In the genomic region with DNA sequence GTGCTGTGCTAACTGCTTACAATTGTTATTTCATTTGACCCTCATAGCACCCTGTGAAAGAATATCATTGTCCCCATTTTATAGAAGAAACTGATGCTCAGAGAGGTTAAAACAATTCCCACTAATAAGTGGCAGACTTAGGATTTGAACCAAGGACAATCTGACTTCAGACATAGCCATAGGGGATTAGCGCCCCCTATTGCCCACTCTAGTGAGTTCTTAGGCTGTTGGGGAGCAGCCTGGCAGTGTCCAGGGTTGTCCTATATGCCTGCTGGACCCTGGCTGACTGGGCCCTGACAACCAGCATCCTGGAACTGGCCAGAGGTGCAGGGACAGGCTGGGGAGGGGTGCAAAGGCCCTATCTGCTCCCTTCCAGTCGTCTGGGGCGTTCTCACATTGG, we compare ENCODE assay signal across 10 cellular contexts. TPM values are rescaled to one million over a fixed set of nuclear protein-coding genes. Genes with fewer than 3 reads are reported as not detected.
DNase-seq lines count a peak whose midpoint lies in the region; ATAC-seq and TF ChIP-seq lines count a peak whose summit lies in the region.
"Had no signal": no experiment of that assay in that cellular context is flagged by ENCODE, and none has a peak within 500 bp of the region (broad histone marks: within the 10 kb centered on the region; RNA-seq: fewer than 3 reads in every experiment).

No MANE protein-coding gene starts in this region.

- no peak overlapping the region for H3K27ac ChIP-seq in Panc1 (ENCODE audit: low read length)
- H3K27ac ChIP-seq: suprapubic skin had no signal

- ATAC-seq in Panc1, result peak; percentile 69; the same call in 1 of the 2 replicates

- no peak for DNase-seq in AG09309 (ENCODE audit: low read depth)
- DNase-seq in GM12865 (ENCODE audit: low read depth), result peak; percentile 33
- no peak for DNase-seq in Panc1 (ENCODE audit: low read depth, low spot score)
- peak; percentile 50 for DNase-seq in fibroblast of peridontal ligament (ENCODE audit: extremely low read depth)
- no peak for DNase-seq in cortex of kidney (lab: John Stamatoyannopoulos, UW)
- DNase-seq in NCI-H1105 treated with DMSO at 0.1 percent for 48 hours (lab: John Stamatoyannopoulos, UW), result no peak
- DNase-seq in NCI-H128 (lab: John Stamatoyannopoulos, UW; ENCODE audit: unreplicated experiment), result no peak
- DNase-seq in NCI-H187 (lab: John Stamatoyannopoulos, UW), result no peak
- DNase-seq: NCI-H226 had no signal

- in situ Hi-C loops in Panc1 (cut with HindIII; ENCODE audit: low pct_unique_long_range_greater_than_20kb, low sequenced_read_pairs), result no loop called here

- H3K4me3 ChIP-seq in AG09309 (ENCODE audit: control insufficient read depth, low read depth, low read length) (no peak overlapping the region), GM12865 (ENCODE audit: low read depth, low read length) (no peak overlapping the region), Panc1 (ENCODE audit: low read depth in 2 of 2, low read length in 2 of 2) (no peak overlapping the region)
- H3K4me3 ChIP-seq: suprapubic skin had no signal

- intact Hi-C loops in Panc1 (cut with micrococcal nuclease; ENCODE audit: unreplicated experiment), result loop anchor here (1.0 to 10.0 kb wide), 3 partner anchors 65 to 434 kb away; no protein-coding TSS in a partner anchor

- H3K4me1 ChIP-seq in Panc1 (ENCODE audit: control insufficient read depth, insufficient read depth, low read length), result no peaks in the 10 kb centered on the region

- POLR2A ChIA-PET in Panc1 (lab: Charles Lee), result no interaction called here

- no TSS peak for BruUV-seq in Panc1 (replicated peaks; lab: Mats Ljungman, UMichigan)

- H3K36me3 ChIP-seq in Panc1 (ENCODE audit: control insufficient read depth, insufficient read depth, low read length), result no peaks in the 10 kb centered on the region
- H3K36me3 ChIP-seq: suprapubic skin had no signal

- CTCF ChIA-PET in Panc1 (lab: Charles Lee), result no interaction called here

- no peaks in the 10 kb centered on the region for H3K9me3 ChIP-seq in Panc1 (ENCODE audit: control insufficient read depth, insufficient read depth, low read depth, low read length)
- H3K9me3 ChIP-seq: suprapubic skin had no signal

- TF ChIP-seq CTCF in AG09309 (IDR thresholded peaks at IDR 0.05; ENCODE audit: control insufficient read depth, insufficient read depth, low read depth, low read length, missing control alignments), result peak; percentile 57
- peak; percentile 32 for TF ChIP-seq CTCF in GM12865 (IDR thresholded peaks at IDR 0.05; ENCODE audit: insufficient read depth, low read depth, low read length, missing control alignments)
- peak; percentile 74 for TF ChIP-seq CTCF in Panc1 (IDR thresholded peaks at IDR 0.05)

- H3K27me3 ChIP-seq in Panc1 (ENCODE audit: control insufficient read depth, insufficient read depth, low read length), result no peaks in the 10 kb centered on the region
- H3K27me3 ChIP-seq: suprapubic skin had no signal

RNA-seq across cellular contexts. Expression of a gene that starts 15.4 kb away (rescaled TPM):
- total RNA-seq in Panc1 (2021; ENCODE audit: unreplicated experiment), result 16.5 TPM
- polyA plus RNA-seq in Panc1 (2012; ENCODE audit: insufficient read length), result 7.5 TPM

RNA-seq across cellular contexts. Expression of a gene that starts 15.7 kb away (rescaled TPM):
- 6.6 TPM for total RNA-seq in Panc1 (2021; ENCODE audit: unreplicated experiment)
- polyA plus RNA-seq in Panc1 (2012; ENCODE audit: insufficient read length), result 4.1 TPM

Comparison
In these comparisons a context has a peak if more than half of its experiments do, and no peak if none do; other contexts are left out.
1. DNase-seq: peak in GM12865 (single experiment) and fibroblast of peridontal ligament (single experiment); none in AG09309 (single experiment), Panc1 (single experiment), cortex of kidney (single experiment), NCI-H1105 treated with DMSO at 0.1 percent for 48 hours (single experiment), NCI-H128 (single experiment) and NCI-H187 (0 of 2).
2. Peak in every context shown above with its lines, with median percentiles within 50 percentile points of each other: CTCF ChIP-seq.